In genomic region chr13:19634129-19634740, GRCh38 we compare ENCODE assay signal across 8 cellular contexts. TPM values are rescaled to one million over a fixed set of nuclear protein-coding genes. Genes with fewer than 3 reads are reported as not detected.
DNase-seq lines count a peak whose midpoint lies in the region; ATAC-seq and TF ChIP-seq lines count a peak whose summit lies in the region.

No MANE protein-coding gene starts in this region.

- peak overlapping the region; percentile 78 for H3K4me3 ChIP-seq in SJCRH30
- H3K4me3 ChIP-seq in endodermal cell (ENCODE audit: low read length): peak overlapping the region; percentile 93
- peak overlapping the region; percentile 81 for H3K4me3 ChIP-seq in urinary bladder (ENCODE audit: low read depth, low read length)

- peak overlapping the region; percentile 52 for H3K9ac ChIP-seq in endodermal cell (ENCODE audit: extremely low read depth, low read length, poor library complexity, severe bottlenecking)

- TF ChIP-seq CTCF in endodermal cell (conservative IDR thresholded peaks at IDR 0.05): no peak

- H3K27ac ChIP-seq in SJCRH30 (peak overlapping the region; percentile 29), endodermal cell (ENCODE audit: low read depth, low read length) (no peak overlapping the region), urinary bladder (ENCODE audit: low read depth) (peak overlapping the region; percentile 87)

- H3K4me3 Mint-ChIP-seq in activated CD8-positive, alpha-beta memory T cell treated with anti-CD3 and anti-CD28 coated beads, Interleukin-2, amount 10 ng/mL, durations not matched to agents 7 days and 5 days: peak overlapping the region; percentile 100
- H3K4me3 Mint-ChIP-seq in endodermal cell: peak overlapping the region; percentile 98

- 0 to 4% methylated on average over 8 to 14 of the region's 14 CpGs for WGBS in endodermal cell (ENCODE audit: insufficient coverage in 1 of 2, insufficient read length in 1 of 2), 2 experiments
- 0% methylated on average over 14 of the region's 14 CpGs for WGBS in urinary bladder

- H3K36me3 ChIP-seq in SJCRH30 (peaks cover 9% of the 10 kb centered on the region), endodermal cell (ENCODE audit: control insufficient read depth, insufficient read depth, low read length) (no peaks in the 10 kb centered on the region), urinary bladder (ENCODE audit: insufficient read depth) (no peaks in the 10 kb centered on the region)

- H3K9me3 ChIP-seq in SJCRH30 (replicated peaks) (no peaks in the 10 kb centered on the region), endodermal cell (ENCODE audit: control insufficient read depth, low read length) (peaks cover 17% of the 10 kb centered on the region)

- DNase-seq in activated CD8-positive, alpha-beta memory T cell treated with anti-CD3 and anti-CD28 coated beads, Interleukin-2, amount 10 ng/mL, durations not matched to agents 7 days and 5 days: no peak
- no peak for DNase-seq in activated CD8-positive, alpha-beta memory T cell treated with anti-CD3 and anti-CD28 coated beads, Interleukin-2, amount 50 U/mL, for 48 hours
- DNase-seq in SJCRH30 (peak; percentile 13 to 46), endodermal cell (peak; percentile 53), midbrain (lab: John Stamatoyannopoulos, UW) (peak; percentile 37), NCI-H2081 treated with DMSO at 0.1 percent for 48 hours (lab: John Stamatoyannopoulos, UW) (no peak)

- no peaks in the 10 kb centered on the region for H3K9me3 Mint-ChIP-seq in activated CD8-positive, alpha-beta memory T cell treated with anti-CD3 and anti-CD28 coated beads, Interleukin-2, amount 10 ng/mL, durations not matched to agents 7 days and 5 days (ENCODE audit: low read depth)
- peaks cover 33% of the 10 kb centered on the region for H3K9me3 Mint-ChIP-seq in endodermal cell

- peaks cover 19% of the 10 kb centered on the region for H3K36me3 Mint-ChIP-seq in activated CD8-positive, alpha-beta memory T cell treated with anti-CD3 and anti-CD28 coated beads, Interleukin-2, amount 10 ng/mL, durations not matched to agents 7 days and 5 days
- H3K36me3 Mint-ChIP-seq in endodermal cell (ENCODE audit: low read depth): peaks cover 19% of the 10 kb centered on the region

- peaks cover 4% of the 10 kb centered on the region for H3K27me3 Mint-ChIP-seq in activated CD8-positive, alpha-beta memory T cell treated with anti-CD3 and anti-CD28 coated beads, Interleukin-2, amount 10 ng/mL, durations not matched to agents 7 days and 5 days
- H3K27me3 Mint-ChIP-seq in endodermal cell (ENCODE audit: insufficient read depth): no peaks in the 10 kb centered on the region

- CTCF ChIA-PET in activated CD8-positive, alpha-beta memory T cell treated with anti-CD3 and anti-CD28 coated beads, Interleukin-2, amount 10 ng/mL, durations not matched to agents 7 days and 5 days (lab: Charles Lee): interaction anchor here (0.6 to 1.4 kb wide), 3 partner anchors 12 to 289 kb away, joined by 3 to 4 read pairs (median 4); no protein-coding TSS in a partner anchor

- peak; percentile 4 for ATAC-seq in activated CD8-positive, alpha-beta memory T cell treated with anti-CD3 and anti-CD28 coated beads, Interleukin-2, amount 10 ng/mL, durations not matched to agents 7 days and 5 days
- peak; percentile 4 for ATAC-seq in HG02943 (IDR thresholded peaks at IDR 0.05; ENCODE audit: low read depth, unreplicated experiment)

- peak overlapping the region; percentile 99 for H3K27ac Mint-ChIP-seq in activated CD8-positive, alpha-beta memory T cell treated with anti-CD3 and anti-CD28 coated beads, Interleukin-2, amount 10 ng/mL, durations not matched to agents 7 days and 5 days
- H3K27ac Mint-ChIP-seq in endodermal cell: peak overlapping the region; percentile 99

- no peaks in the 10 kb centered on the region for H3K27me3 ChIP-seq in SJCRH30
- no peaks in the 10 kb centered on the region for H3K27me3 ChIP-seq in endodermal cell (ENCODE audit: control insufficient read depth, insufficient read depth, low read length, poor library complexity, severe bottlenecking)

- peaks cover 23% of the 10 kb centered on the region for H3K4me1 Mint-ChIP-seq in activated CD8-positive, alpha-beta memory T cell treated with anti-CD3 and anti-CD28 coated beads, Interleukin-2, amount 10 ng/mL, durations not matched to agents 7 days and 5 days
- H3K4me1 Mint-ChIP-seq in endodermal cell: peaks cover 10% of the 10 kb centered on the region

- no peaks in the 10 kb centered on the region for H3K4me1 ChIP-seq in SJCRH30
- H3K4me1 ChIP-seq in endodermal cell (ENCODE audit: control insufficient read depth, insufficient read depth, low read length): peaks cover 3% of the 10 kb centered on the region
- peaks cover 1% of the 10 kb centered on the region for H3K4me1 ChIP-seq in urinary bladder (ENCODE audit: insufficient read depth)

RNA-seq across cellular contexts. Expression of gene MPHOSPH8, which starts 0.8 kb away (rescaled TPM):
- 10 to 100 TPM; 39.4 to 41.5 TPM for total RNA-seq in activated CD8-positive, alpha-beta memory T cell treated with anti-CD3 and anti-CD28 coated beads, Interleukin-2, amount 10 ng/mL, durations not matched to agents 7 days and 5 days
- 25.6 and 29.5 TPM in 2 replicates for total RNA-seq in SJCRH30 (2014; rRNA removed; shearing (Covaris generic))
- total RNA-seq in endodermal cell: 10 to 100 TPM; 18.1 to 24.0 TPM
- 19.2 TPM for polyA plus RNA-seq in endodermal cell (2013, experiment 1 of 2)
- 18.8 TPM for polyA plus RNA-seq in endodermal cell (2013, experiment 2 of 2)
- 30.8 TPM for total RNA-seq in urinary bladder
- 34.3 TPM for polyA plus RNA-seq in urinary bladder

Comparison
In these comparisons a context has a peak if more than half of its experiments do, and no peak if none do; other contexts are left out.
1. DNase-seq: peak in SJCRH30 (2 of 2), endodermal cell (single experiment) and midbrain (single experiment); none in activated CD8-positive, alpha-beta memory T cell treated with anti-CD3 and anti-CD28 coated beads, Interleukin-2, amount 10 ng/mL, durations not matched to agents 7 days and 5 days (single experiment), activated CD8-positive, alpha-beta memory T cell treated with anti-CD3 and anti-CD28 coated beads, Interleukin-2, amount 50 U/mL, for 48 hours (single experiment) and NCI-H2081 treated with DMSO at 0.1 percent for 48 hours (single experiment).
2. Peak in every context shown above with its lines, with median percentiles within 50 percentile points of each other: H3K4me3 ChIP-seq.